In genomic region chr7:128066858-128067257, GRCh38 we compare ENCODE assay signal across 16 cellular contexts. TPM values are rescaled to one million over a fixed set of nuclear protein-coding genes. Genes with fewer than 3 reads are reported as not detected.
"Had no signal": no experiment of that assay in that cellular context is flagged by ENCODE, and none has a peak within 500 bp of the region (broad histone marks: within the 10 kb centered on the region; RNA-seq: fewer than 3 reads in every experiment).

No MANE protein-coding gene starts in this region.

- H3K27me3 ChIP-seq: dorsolateral prefrontal cortex, left lung, uterus had no signal

- H3K4me3 ChIP-seq: dorsolateral prefrontal cortex, left lung, uterus had no signal

- H3K36me3 ChIP-seq: uterus had no signal

- H3K9ac ChIP-seq: parathyroid adenoma had no signal

- DNase-seq: activated CD4-positive, alpha-beta memory T cell treated with anti-CD3 and anti-CD28 coated beads, Interleukin-2, amount 10 ng/mL, durations not matched to agents 7 days and 5 days; activated effector memory CD4-positive, alpha-beta T cell treated with Interleukin-2 at 50 U/mL for 16 hours; activated T-cell treated with anti-CD3 and anti-CD28 coated beads, Interleukin-2, amount 50 U/mL, for 24 hours; amygdala; dorsolateral prefrontal cortex; islet precursor cell; left lung; mammary epithelial cell; naive B cell; retina; stimulated activated CD4-positive, alpha-beta T cell treated with anti-CD3 and anti-CD28 coated beads, Interleukin-2, amount 100 ng/mL, for 48 hours; T-helper 1 cell; uterus had no signal

- H3K4me3 Mint-ChIP-seq: activated CD4-positive, alpha-beta memory T cell treated with anti-CD3 and anti-CD28 coated beads, Interleukin-2, amount 10 ng/mL, durations not matched to agents 7 days and 5 days; activated naive CD4-positive, alpha-beta T cell treated with anti-CD3 and anti-CD28 coated beads, Interleukin-2, amount 50 U/mL, for 24 hours; activated T-cell treated with anti-CD3 and anti-CD28 coated beads, Interleukin-2, amount 50 U/mL, for 24 hours; naive B cell; stimulated activated memory B cell treated with anti-CD40 and anti-IgM and Interleukin-4, amounts not matched to agents 10 μg/mL and 1 μg/mL and 100 μg/mL, for 72 hours had no signal

- H3K4me1 ChIP-seq: left lung, parathyroid adenoma, uterus had no signal

- H3K27ac Mint-ChIP-seq: activated CD4-positive, alpha-beta memory T cell treated with anti-CD3 and anti-CD28 coated beads, Interleukin-2, amount 10 ng/mL, durations not matched to agents 7 days and 5 days; activated naive CD4-positive, alpha-beta T cell treated with anti-CD3 and anti-CD28 coated beads, Interleukin-2, amount 50 U/mL, for 24 hours; activated T-cell treated with anti-CD3 and anti-CD28 coated beads, Interleukin-2, amount 50 U/mL, for 24 hours; naive B cell; stimulated activated memory B cell treated with anti-CD40 and anti-IgM and Interleukin-4, amounts not matched to agents 10 μg/mL and 1 μg/mL and 100 μg/mL, for 72 hours had no signal

- H2AFZ ChIP-seq: parathyroid adenoma had no signal

- H3K9me3 Mint-ChIP-seq: activated CD4-positive, alpha-beta memory T cell treated with anti-CD3 and anti-CD28 coated beads, Interleukin-2, amount 10 ng/mL, durations not matched to agents 7 days and 5 days; activated naive CD4-positive, alpha-beta T cell treated with anti-CD3 and anti-CD28 coated beads, Interleukin-2, amount 50 U/mL, for 24 hours; activated T-cell treated with anti-CD3 and anti-CD28 coated beads, Interleukin-2, amount 50 U/mL, for 24 hours; naive B cell; stimulated activated memory B cell treated with anti-CD40 and anti-IgM and Interleukin-4, amounts not matched to agents 10 μg/mL and 1 μg/mL and 100 μg/mL, for 72 hours had no signal

- H3K27ac ChIP-seq: left lung, parathyroid adenoma, uterus had no signal

- H3K79me2 ChIP-seq: parathyroid adenoma had no signal

- ATAC-seq: left lung; stimulated activated memory B cell treated with anti-CD40 and anti-IgM and Interleukin-4, amounts not matched to agents 10 μg/mL and 1 μg/mL and 100 μg/mL, for 72 hours had no signal

- H3K36me3 Mint-ChIP-seq: naive B cell had no signal

- H3K9me3 ChIP-seq: left lung, uterus had no signal

- H3K4me1 Mint-ChIP-seq: activated CD4-positive, alpha-beta memory T cell treated with anti-CD3 and anti-CD28 coated beads, Interleukin-2, amount 10 ng/mL, durations not matched to agents 7 days and 5 days; stimulated activated memory B cell treated with anti-CD40 and anti-IgM and Interleukin-4, amounts not matched to agents 10 μg/mL and 1 μg/mL and 100 μg/mL, for 72 hours had no signal

- H3K27me3 Mint-ChIP-seq: activated CD4-positive, alpha-beta memory T cell treated with anti-CD3 and anti-CD28 coated beads, Interleukin-2, amount 10 ng/mL, durations not matched to agents 7 days and 5 days; activated naive CD4-positive, alpha-beta T cell treated with anti-CD3 and anti-CD28 coated beads, Interleukin-2, amount 50 U/mL, for 24 hours; activated T-cell treated with anti-CD3 and anti-CD28 coated beads, Interleukin-2, amount 50 U/mL, for 24 hours; naive B cell; stimulated activated memory B cell treated with anti-CD40 and anti-IgM and Interleukin-4, amounts not matched to agents 10 μg/mL and 1 μg/mL and 100 μg/mL, for 72 hours had no signal

RNA-seq across cellular contexts. Expression of gene LRRC4, which starts 35.6 kb away (rescaled TPM):
- total RNA-seq: activated CD4-positive, alpha-beta memory T cell treated with anti-CD3 and anti-CD28 coated beads, Interleukin-2, amount 10 ng/mL, durations not matched to agents 7 days and 5 days had no signal
